ENCODE assay signal across 22 cellular contexts in genomic region chr10:118810796-118811195, GRCh38.
"Had no signal": no experiment of that assay in that cellular context is flagged by ENCODE, and none has a peak within 500 bp of the region (broad histone marks: within the 10 kb centered on the region; RNA-seq: fewer than 3 reads in every experiment).

No MANE protein-coding gene starts in this region.

- H3K9me3 ChIP-seq: SK-N-SH had no signal

- H3K27ac ChIP-seq: HL-60 had no signal

- DNase-seq: KBM-7, MV-4-11, NCI-H1048, NCI-H1105, NCI-H1417, NCI-H1436 treated with DMSO at 0.1 percent for 48 hours, NCI-H1694, NCI-H187 treated with DMSO at 0.1 percent for 48 hours, NCI-H2081 treated with DMSO at 0.1 percent for 48 hours, NCI-H2171, NCI-H226, NCI-H446, NCI-H510A, NCI-H524 treated with DMSO at 0.1 percent for 48 hours, NCI-H69, NCI-H774, Right ventricle myocardium superior, RPMI8226, SIG-M5, SK-N-SH, SW 1271 had no signal

- H3K4me2 ChIP-seq: SK-N-SH had no signal

- H3K9ac ChIP-seq: SK-N-SH had no signal
